1 cellular context compared by ENCODE assay signal in the genomic region with DNA sequence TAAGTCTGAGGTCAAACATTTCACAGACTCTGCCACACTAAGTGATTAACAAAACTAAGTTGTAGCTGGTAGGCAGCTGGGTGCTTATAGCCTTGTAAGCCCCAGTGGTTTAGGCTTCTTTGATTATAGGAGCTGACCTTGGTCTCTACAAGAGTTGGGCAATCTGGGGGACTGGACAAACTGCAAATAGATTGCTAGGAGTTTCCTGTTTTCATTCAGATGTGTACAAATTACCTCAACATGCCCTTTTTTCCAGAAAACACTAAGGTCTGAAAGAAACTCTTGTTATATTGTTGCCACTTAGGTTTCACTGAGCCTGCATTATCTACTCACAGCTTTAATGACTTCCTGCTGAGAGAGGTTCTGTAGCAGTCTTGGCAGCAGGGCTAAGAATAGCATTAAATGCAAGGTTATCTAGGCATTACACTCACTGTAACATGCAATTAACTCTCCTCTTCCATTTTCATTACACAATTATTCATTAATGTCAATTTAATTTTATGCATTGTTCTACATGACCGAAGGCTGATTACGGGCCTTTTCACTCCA.
A peak's percentile ranks its signal among the peaks of the same experiment; 100 is the strongest.
TF ChIP-seq lines count a peak whose summit lies in the region.

No MANE protein-coding gene starts in this region.

TF ChIP-seq in HepG2, 621 proteins besides CTCF, POLR2A, EP300 and RAD21 (continued from another document and continues in another):
- TF ChIP-seq, protein P1, sequence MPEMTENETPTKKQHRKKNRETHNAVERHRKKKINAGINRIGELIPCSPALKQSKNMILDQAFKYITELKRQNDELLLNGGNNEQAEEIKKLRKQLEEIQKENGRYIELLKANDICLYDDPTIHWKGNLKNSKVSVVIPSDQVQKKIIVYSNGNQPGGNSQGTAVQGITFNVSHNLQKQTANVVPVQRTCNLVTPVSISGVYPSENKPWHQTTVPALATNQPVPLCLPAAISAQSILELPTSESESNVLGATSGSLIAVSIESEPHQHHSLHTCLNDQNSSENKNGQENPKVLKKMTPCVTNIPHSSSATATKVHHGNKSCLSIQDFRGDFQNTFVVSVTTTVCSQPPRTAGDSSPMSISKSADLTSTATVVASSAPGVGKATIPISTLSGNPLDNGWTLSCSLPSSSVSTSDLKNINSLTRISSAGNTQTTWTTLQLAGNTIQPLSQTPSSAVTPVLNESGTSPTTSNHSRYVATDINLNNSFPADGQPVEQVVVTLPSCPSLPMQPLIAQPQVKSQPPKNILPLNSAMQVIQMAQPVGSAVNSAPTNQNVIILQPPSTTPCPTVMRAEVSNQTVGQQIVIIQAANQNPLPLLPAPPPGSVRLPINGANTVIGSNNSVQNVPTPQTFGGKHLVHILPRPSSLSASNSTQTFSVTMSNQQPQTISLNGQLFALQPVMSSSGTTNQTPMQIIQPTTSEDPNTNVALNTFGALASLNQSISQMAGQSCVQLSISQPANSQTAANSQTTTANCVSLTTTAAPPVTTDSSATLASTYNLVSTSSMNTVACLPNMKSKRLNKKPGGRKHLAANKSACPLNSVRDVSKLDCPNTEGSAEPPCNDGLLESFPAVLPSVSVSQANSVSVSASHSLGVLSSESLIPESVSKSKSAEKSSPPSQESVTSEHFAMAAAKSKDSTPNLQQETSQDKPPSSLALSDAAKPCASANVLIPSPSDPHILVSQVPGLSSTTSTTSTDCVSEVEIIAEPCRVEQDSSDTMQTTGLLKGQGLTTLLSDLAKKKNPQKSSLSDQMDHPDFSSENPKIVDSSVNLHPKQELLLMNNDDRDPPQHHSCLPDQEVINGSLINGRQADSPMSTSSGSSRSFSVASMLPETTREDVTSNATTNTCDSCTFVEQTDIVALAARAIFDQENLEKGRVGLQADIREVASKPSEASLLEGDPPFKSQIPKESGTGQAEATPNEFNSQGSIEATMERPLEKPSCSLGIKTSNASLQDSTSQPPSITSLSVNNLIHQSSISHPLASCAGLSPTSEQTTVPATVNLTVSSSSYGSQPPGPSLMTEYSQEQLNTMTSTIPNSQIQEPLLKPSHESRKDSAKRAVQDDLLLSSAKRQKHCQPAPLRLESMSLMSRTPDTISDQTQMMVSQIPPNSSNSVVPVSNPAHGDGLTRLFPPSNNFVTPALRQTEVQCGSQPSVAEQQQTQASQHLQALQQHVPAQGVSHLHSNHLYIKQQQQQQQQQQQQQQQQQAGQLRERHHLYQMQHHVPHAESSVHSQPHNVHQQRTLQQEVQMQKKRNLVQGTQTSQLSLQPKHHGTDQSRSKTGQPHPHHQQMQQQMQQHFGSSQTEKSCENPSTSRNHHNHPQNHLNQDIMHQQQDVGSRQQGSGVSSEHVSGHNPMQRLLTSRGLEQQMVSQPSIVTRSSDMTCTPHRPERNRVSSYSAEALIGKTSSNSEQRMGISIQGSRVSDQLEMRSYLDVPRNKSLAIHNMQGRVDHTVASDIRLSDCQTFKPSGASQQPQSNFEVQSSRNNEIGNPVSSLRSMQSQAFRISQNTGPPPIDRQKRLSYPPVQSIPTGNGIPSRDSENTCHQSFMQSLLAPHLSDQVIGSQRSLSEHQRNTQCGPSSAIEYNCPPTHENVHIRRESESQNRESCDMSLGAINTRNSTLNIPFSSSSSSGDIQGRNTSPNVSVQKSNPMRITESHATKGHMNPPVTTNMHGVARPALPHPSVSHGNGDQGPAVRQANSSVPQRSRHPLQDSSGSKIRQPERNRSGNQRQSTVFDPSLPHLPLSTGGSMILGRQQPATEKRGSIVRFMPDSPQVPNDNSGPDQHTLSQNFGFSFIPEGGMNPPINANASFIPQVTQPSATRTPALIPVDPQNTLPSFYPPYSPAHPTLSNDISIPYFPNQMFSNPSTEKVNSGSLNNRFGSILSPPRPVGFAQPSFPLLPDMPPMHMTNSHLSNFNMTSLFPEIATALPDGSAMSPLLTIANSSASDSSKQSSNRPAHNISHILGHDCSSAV (CRISPR knock-in tag; IDR thresholded peaks at IDR 0.05; ENCODE audit: borderline replicate concordance): no peak
- TF ChIP-seq ASH2L (IDR thresholded peaks at IDR 0.05; ENCODE audit: insufficient read length, low read depth, low read length) (no peak), SP5 (CRISPR knock-in tag; IDR thresholded peaks at IDR 0.05; ENCODE audit: borderline replicate concordance, low read depth) (0 out of 2 replicates have a peak, but pooled peaks have one; percentile 40), PAX8 (CRISPR knock-in tag; IDR thresholded peaks at IDR 0.05; ENCODE audit: borderline replicate concordance) (no peak), ZNF101 (CRISPR knock-in tag; IDR thresholded peaks at IDR 0.05; ENCODE audit: borderline replicate concordance, low read depth) (no peak), SRSF1 (optimal IDR thresholded peaks at IDR 0.05; ENCODE audit: low read depth, low read length) (no peak), ZBTB3 (CRISPR knock-in tag; IDR thresholded peaks at IDR 0.05; ENCODE audit: borderline replicate concordance, low read depth) (no peak), ZNF17 (CRISPR knock-in tag; IDR thresholded peaks at IDR 0.05) (no peak), HHEX (CRISPR knock-in tag; IDR thresholded peaks at IDR 0.05) (peak; percentile 30; the same call in 1 of the 2 replicates), HOXA5 (CRISPR knock-in tag; IDR thresholded peaks at IDR 0.05) (peak; percentile 80), ARNTL (CRISPR knock-in tag; IDR thresholded peaks at IDR 0.05) (no peak; the same call in 1 of the 2 replicates), ZNF260 (CRISPR knock-in tag; IDR thresholded peaks at IDR 0.05; ENCODE audit: borderline replicate concordance, low read depth) (no peak), ZNF652 (CRISPR knock-in tag; IDR thresholded peaks at IDR 0.05; ENCODE audit: borderline replicate concordance, low read depth) (no peak; the same call in 1 of the 2 replicates), ZNF282 (IDR thresholded peaks at IDR 0.05; ENCODE audit: partially characterized antibody) (no peak), FOSL2 (CRISPR knock-in tag; IDR thresholded peaks at IDR 0.05) (peak; percentile 67), KAT8 (CRISPR knock-in tag; IDR thresholded peaks at IDR 0.05) (peak; percentile 57; the same call in 1 of the 2 replicates)
- TF ChIP-seq, protein P2, sequence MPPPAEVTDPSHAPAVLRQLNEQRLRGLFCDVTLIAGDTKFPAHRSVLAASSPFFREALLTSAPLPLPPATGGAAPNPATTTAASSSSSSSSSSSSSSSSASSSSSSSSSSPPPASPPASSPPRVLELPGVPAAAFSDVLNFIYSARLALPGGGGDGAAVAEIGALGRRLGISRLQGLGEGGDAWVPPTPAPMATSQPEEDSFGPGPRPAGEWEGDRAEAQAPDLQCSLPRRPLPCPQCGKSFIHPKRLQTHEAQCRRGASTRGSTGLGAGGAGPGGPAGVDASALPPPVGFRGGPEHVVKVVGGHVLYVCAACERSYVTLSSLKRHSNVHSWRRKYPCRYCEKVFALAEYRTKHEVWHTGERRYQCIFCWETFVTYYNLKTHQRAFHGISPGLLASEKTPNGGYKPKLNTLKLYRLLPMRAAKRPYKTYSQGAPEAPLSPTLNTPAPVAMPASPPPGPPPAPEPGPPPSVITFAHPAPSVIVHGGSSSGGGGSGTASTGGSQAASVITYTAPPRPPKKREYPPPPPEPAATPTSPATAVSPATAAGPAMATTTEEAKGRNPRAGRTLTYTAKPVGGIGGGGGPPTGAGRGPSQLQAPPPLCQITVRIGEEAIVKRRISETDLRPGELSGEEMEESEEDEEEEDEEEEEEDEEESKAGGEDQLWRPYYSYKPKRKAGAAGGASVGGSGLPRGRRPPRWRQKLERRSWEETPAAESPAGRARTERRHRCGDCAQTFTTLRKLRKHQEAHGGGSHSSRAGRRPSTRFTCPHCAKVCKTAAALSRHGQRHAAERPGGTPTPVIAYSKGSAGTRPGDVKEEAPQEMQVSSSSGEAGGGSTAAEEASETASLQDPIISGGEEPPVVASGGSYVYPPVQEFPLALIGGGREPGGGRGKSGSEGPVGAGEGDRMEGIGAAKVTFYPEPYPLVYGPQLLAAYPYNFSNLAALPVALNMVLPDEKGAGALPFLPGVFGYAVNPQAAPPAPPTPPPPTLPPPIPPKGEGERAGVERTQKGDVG (CRISPR knock-in tag; IDR thresholded peaks at IDR 0.05; ENCODE audit: borderline replicate concordance): no peak
- TF ChIP-seq, protein P3, sequence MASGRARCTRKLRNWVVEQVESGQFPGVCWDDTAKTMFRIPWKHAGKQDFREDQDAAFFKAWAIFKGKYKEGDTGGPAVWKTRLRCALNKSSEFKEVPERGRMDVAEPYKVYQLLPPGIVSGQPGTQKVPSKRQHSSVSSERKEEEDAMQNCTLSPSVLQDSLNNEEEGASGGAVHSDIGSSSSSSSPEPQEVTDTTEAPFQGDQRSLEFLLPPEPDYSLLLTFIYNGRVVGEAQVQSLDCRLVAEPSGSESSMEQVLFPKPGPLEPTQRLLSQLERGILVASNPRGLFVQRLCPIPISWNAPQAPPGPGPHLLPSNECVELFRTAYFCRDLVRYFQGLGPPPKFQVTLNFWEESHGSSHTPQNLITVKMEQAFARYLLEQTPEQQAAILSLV (CRISPR knock-in tag; IDR thresholded peaks at IDR 0.05; ENCODE audit: borderline replicate concordance): no peak
- TF ChIP-seq, protein P4, sequence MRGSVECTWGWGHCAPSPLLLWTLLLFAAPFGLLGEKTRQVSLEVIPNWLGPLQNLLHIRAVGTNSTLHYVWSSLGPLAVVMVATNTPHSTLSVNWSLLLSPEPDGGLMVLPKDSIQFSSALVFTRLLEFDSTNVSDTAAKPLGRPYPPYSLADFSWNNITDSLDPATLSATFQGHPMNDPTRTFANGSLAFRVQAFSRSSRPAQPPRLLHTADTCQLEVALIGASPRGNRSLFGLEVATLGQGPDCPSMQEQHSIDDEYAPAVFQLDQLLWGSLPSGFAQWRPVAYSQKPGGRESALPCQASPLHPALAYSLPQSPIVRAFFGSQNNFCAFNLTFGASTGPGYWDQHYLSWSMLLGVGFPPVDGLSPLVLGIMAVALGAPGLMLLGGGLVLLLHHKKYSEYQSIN (CRISPR knock-in tag; IDR thresholded peaks at IDR 0.05; ENCODE audit: borderline replicate concordance): no peak
- TF ChIP-seq, protein P5, sequence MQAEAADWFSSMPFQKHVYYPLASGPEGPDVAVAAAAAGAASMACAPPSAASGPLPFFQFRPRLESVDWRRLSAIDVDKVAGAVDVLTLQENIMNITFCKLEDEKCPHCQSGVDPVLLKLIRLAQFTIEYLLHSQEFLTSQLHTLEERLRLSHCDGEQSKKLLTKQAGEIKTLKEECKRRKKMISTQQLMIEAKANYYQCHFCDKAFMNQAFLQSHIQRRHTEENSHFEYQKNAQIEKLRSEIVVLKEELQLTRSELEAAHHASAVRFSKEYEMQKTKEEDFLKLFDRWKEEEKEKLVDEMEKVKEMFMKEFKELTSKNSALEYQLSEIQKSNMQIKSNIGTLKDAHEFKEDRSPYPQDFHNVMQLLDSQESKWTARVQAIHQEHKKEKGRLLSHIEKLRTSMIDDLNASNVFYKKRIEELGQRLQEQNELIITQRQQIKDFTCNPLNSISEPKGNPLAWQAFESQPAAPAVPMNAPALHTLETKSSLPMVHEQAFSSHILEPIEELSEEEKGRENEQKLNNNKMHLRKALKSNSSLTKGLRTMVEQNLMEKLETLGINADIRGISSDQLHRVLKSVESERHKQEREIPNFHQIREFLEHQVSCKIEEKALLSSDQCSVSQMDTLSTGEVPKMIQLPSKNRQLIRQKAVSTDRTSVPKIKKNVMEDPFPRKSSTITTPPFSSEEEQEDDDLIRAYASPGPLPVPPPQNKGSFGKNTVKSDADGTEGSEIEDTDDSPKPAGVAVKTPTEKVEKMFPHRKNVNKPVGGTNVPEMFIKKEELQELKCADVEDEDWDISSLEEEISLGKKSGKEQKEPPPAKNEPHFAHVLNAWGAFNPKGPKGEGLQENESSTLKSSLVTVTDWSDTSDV (CRISPR knock-in tag; IDR thresholded peaks at IDR 0.05): no peak
- TF ChIP-seq, protein P6, sequence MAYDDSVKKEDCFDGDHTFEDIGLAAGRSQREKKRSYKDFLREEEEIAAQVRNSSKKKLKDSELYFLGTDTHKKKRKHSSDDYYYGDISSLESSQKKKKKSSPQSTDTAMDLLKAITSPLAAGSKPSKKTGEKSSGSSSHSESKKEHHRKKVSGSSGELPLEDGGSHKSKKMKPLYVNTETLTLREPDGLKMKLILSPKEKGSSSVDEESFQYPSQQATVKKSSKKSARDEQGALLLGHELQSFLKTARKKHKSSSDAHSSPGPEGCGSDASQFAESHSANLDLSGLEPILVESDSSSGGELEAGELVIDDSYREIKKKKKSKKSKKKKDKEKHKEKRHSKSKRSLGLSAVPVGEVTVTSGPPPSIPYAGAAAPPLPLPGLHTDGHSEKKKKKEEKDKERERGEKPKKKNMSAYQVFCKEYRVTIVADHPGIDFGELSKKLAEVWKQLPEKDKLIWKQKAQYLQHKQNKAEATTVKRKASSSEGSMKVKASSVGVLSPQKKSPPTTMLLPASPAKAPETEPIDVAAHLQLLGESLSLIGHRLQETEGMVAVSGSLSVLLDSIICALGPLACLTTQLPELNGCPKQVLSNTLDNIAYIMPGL (CRISPR knock-in tag; IDR thresholded peaks at IDR 0.05; ENCODE audit: borderline replicate concordance in 1 of 2, low read depth in 1 of 2): no peak
- TF ChIP-seq, protein P7, sequence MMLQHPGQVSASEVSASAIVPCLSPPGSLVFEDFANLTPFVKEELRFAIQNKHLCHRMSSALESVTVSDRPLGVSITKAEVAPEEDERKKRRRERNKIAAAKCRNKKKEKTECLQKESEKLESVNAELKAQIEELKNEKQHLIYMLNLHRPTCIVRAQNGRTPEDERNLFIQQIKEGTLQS (CRISPR knock-in tag; IDR thresholded peaks at IDR 0.05): peak; percentile 20; the same call in 1 of the 2 replicates
- TF ChIP-seq, protein P8, sequence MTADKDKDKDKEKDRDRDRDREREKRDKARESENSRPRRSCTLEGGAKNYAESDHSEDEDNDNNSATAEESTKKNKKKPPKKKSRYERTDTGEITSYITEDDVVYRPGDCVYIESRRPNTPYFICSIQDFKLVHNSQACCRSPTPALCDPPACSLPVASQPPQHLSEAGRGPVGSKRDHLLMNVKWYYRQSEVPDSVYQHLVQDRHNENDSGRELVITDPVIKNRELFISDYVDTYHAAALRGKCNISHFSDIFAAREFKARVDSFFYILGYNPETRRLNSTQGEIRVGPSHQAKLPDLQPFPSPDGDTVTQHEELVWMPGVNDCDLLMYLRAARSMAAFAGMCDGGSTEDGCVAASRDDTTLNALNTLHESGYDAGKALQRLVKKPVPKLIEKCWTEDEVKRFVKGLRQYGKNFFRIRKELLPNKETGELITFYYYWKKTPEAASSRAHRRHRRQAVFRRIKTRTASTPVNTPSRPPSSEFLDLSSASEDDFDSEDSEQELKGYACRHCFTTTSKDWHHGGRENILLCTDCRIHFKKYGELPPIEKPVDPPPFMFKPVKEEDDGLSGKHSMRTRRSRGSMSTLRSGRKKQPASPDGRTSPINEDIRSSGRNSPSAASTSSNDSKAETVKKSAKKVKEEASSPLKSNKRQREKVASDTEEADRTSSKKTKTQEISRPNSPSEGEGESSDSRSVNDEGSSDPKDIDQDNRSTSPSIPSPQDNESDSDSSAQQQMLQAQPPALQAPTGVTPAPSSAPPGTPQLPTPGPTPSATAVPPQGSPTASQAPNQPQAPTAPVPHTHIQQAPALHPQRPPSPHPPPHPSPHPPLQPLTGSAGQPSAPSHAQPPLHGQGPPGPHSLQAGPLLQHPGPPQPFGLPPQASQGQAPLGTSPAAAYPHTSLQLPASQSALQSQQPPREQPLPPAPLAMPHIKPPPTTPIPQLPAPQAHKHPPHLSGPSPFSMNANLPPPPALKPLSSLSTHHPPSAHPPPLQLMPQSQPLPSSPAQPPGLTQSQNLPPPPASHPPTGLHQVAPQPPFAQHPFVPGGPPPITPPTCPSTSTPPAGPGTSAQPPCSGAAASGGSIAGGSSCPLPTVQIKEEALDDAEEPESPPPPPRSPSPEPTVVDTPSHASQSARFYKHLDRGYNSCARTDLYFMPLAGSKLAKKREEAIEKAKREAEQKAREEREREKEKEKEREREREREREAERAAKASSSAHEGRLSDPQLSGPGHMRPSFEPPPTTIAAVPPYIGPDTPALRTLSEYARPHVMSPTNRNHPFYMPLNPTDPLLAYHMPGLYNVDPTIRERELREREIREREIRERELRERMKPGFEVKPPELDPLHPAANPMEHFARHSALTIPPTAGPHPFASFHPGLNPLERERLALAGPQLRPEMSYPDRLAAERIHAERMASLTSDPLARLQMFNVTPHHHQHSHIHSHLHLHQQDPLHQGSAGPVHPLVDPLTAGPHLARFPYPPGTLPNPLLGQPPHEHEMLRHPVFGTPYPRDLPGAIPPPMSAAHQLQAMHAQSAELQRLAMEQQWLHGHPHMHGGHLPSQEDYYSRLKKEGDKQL (CRISPR knock-in tag; IDR thresholded peaks at IDR 0.05; ENCODE audit: low read depth): 0 out of 2 replicates have a peak, but pooled peaks have one; percentile 41
